In the genomic region with DNA sequence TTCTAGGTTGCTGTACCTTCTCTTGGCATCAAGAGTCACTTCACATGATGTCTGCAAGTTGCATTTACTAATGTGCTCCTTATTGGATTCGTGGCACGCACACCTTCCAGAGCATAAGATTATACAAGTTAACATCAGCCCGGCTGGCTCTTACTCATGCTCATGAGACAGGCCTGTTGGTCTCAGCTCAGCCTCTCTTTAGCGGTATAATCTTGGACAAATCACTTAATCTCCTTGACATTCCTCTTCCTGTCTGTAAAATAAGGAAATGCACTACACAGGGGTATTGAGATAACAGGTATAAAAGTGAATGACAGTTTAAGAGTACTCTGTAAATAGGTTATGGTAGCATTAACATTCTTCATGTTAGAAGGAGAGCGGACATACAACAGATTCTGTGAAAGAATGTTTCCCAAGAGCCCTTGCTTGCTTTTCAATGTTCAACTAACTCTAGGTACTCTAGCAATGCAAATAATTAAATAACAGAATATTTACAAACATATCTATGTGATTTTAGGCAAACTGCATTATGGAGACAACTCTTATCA, we compare ENCODE assay signal across 23 cellular contexts.
A peak's percentile ranks its signal among the peaks of the same experiment; 100 is the strongest.
DNase-seq lines count a peak whose midpoint lies in the region; ATAC-seq and TF ChIP-seq lines count a peak whose summit lies in the region.
"Had no signal": no experiment of that assay in that cellular context is flagged by ENCODE, and none has a peak within 500 bp of the region (broad histone marks: within the 10 kb centered on the region; RNA-seq: fewer than 3 reads in every experiment).

No MANE protein-coding gene starts in this region.

- peaks cover 10% of the 10 kb centered on the region for H3K4me1 ChIP-seq in A673 (ENCODE audit: insufficient read depth, low read length, poor library complexity, severe bottlenecking)
- H3K4me1 ChIP-seq in SJCRH30: no peaks in the 10 kb centered on the region
- H3K4me1 ChIP-seq: HAP-1, SJSA1 had no signal

- H3K27me3 ChIP-seq in A673 (replicated peaks; ENCODE audit: insufficient read depth, low read depth, low read length, poor library complexity) (no peaks in the 10 kb centered on the region), WERI-Rb-1 (ENCODE audit: insufficient read depth, low read depth, severe bottlenecking) (no peaks in the 10 kb centered on the region), SJCRH30 (no peaks in the 10 kb centered on the region)
- H3K27me3 ChIP-seq: MG63, SJSA1 had no signal

- H3K36me3 ChIP-seq in A673 (ENCODE audit: insufficient read depth, low read length, poor library complexity, severe bottlenecking): no peaks in the 10 kb centered on the region
- no peaks in the 10 kb centered on the region for H3K36me3 ChIP-seq in WERI-Rb-1
- H3K36me3 ChIP-seq in SJCRH30: no peaks in the 10 kb centered on the region
- H3K36me3 ChIP-seq: HAP-1, MG63, SJSA1 had no signal

- peak; percentile 32 for DNase-seq in A673 (ENCODE audit: low spot score)
- DNase-seq in NCI-H82 (lab: John Stamatoyannopoulos, UW): peak; percentile 97
- DNase-seq in WERI-Rb-1: peak; percentile 88
- peak; percentile 21 to 59 for DNase-seq in foreskin fibroblast
- DNase-seq in lower leg skin (ENCODE audit: low spot score in 2 of 2): no peak
- no peak for DNase-seq in CD1c-positive myeloid dendritic cell (ENCODE audit: extremely low spot score)
- DNase-seq in SJCRH30: no peak
- DNase-seq: 8988T; CD4-positive, CD25-positive, alpha-beta regulatory T cell; DMS53; GM23248; IMR-90; KG1; MG63; NCI-H1105 treated with DMSO at 0.1 percent for 48 hours; NCI-H146; NCI-H1930; NCI-H2107; NCI-H446; NCI-H524 treated with DMSO at 0.1 percent for 48 hours had no signal

- H3K4me3 ChIP-seq in A673 (ENCODE audit: low read depth, low read length, poor library complexity, severe bottlenecking): no peak overlapping the region
- H3K4me3 ChIP-seq in WERI-Rb-1 (ENCODE audit: low read depth, low read length): no peak overlapping the region
- no peak overlapping the region for H3K4me3 ChIP-seq in foreskin fibroblast (ENCODE audit: low read depth in 1 of 2, low read length in 2 of 2)
- H3K4me3 ChIP-seq in lower leg skin (ENCODE audit: low read depth, poor library complexity, severe bottlenecking): no peak overlapping the region
- H3K4me3 ChIP-seq in SJCRH30: no peak overlapping the region
- H3K4me3 ChIP-seq: GM23248, HAP-1, MG63, SJSA1 had no signal

- TF ChIP-seq CTCF in A673 (conservative IDR thresholded peaks at IDR 0.05; ENCODE audit: low read depth, low read length) (no peak), WERI-Rb-1 (IDR thresholded peaks at IDR 0.05; ENCODE audit: low read depth, low read length) (no peak), foreskin fibroblast (IDR thresholded peaks at IDR 0.05; ENCODE audit: low read depth, low read length) (no peak), lower leg skin (IDR thresholded peaks at IDR 0.05) (no peak)

- intact Hi-C loops in A673 (cut with micrococcal nuclease; ENCODE audit: unreplicated experiment) (no loop called here), lower leg skin (cut with DNase I; ENCODE audit: low total_unique reads) (no loop called here)

- CTCF ChIA-PET in A673 (lab: Charles Lee): no interaction called here

- H3K9me3 ChIP-seq in A673 (ENCODE audit: low read depth, low read length, poor library complexity, severe bottlenecking): no peaks in the 10 kb centered on the region
- no peaks in the 10 kb centered on the region for H3K9me3 ChIP-seq in WERI-Rb-1 (ENCODE audit: severe bottlenecking)
- no peaks in the 10 kb centered on the region for H3K9me3 ChIP-seq in SJCRH30 (replicated peaks)
- H3K9me3 ChIP-seq: HAP-1, MG63, SJSA1 had no signal

- no TSS peak for BruUV-seq in A673 (replicated peaks; lab: Mats Ljungman, UMichigan)

- 57 to 71% methylated on average over 5 of the region's 5 CpGs for WGBS in lower leg skin, 2 donors

- no peak for ATAC-seq in HG02798 (IDR thresholded peaks at IDR 0.05; ENCODE audit: poor library complexity, unreplicated experiment)

- H3K27ac ChIP-seq in A673 (ENCODE audit: low read depth, low read length, poor library complexity, severe bottlenecking): no peak overlapping the region
- no peak overlapping the region for H3K27ac ChIP-seq in WERI-Rb-1
- no peak overlapping the region for H3K27ac ChIP-seq in SJCRH30
- H3K27ac ChIP-seq: GM23248, SJSA1 had no signal

- POLR2A ChIA-PET in A673 (lab: Charles Lee; ENCODE audit: low non-redundant PET): no interaction called here

- TF ChIP-seq POLR2A in lower leg skin (IDR thresholded peaks at IDR 0.05): no peak

Comparison
In these comparisons a context has a peak if more than half of its experiments do, and no peak if none do; other contexts are left out.
1. DNase-seq: peak in A673 (single experiment), NCI-H82 (single experiment), WERI-Rb-1 (single experiment) and foreskin fibroblast (2 of 2); none in lower leg skin (0 of 2), CD1c-positive myeloid dendritic cell (single experiment) and SJCRH30 (0 of 2).